ENCODE assay signal across 13 cellular contexts in the genomic region with DNA sequence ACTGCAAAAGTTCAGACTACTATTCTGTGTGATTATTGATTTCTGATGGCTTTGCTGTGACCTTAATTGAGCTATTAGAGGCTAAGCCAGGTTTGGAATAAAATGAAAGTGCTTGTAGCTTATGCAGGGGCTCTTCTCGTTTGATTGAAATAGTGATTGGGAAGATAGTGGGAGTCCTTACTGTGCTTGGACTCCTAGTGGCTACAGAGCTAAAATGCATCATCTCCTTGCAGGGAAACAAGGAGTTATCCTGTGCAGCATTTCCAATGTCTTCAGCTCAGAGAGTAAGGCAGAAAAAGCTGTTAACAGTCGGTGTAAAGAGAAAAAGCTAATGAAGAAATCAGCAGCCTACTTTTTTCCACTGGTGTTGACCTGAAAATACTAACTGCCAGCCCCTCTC.
DNase-seq lines count a peak whose midpoint lies in the region; ATAC-seq and TF ChIP-seq lines count a peak whose summit lies in the region.
"Had no signal": no experiment of that assay in that cellular context is flagged by ENCODE, and none has a peak within 500 bp of the region (broad histone marks: within the 10 kb centered on the region; RNA-seq: fewer than 3 reads in every experiment).

No MANE protein-coding gene starts in this region.

- no peak overlapping the region for H3K27ac Mint-ChIP-seq in endothelial cell (ENCODE audit: unreplicated experiment)
- H3K27ac Mint-ChIP-seq: CD8-positive, alpha-beta T cell; naive thymus-derived CD4-positive, alpha-beta T cell had no signal

- no peak overlapping the region for H3K27ac ChIP-seq in MM.1S (ENCODE audit: low read length)
- H3K27ac ChIP-seq: lower lobe of right lung had no signal

- H3F3A ChIP-seq in MM.1S (ENCODE audit: insufficient read depth, low read length) = no peaks in the 10 kb centered on the region

- DNase-seq in NCI-H82 (lab: John Stamatoyannopoulos, UW) = peak; percentile 15
- DNase-seq in NCI-H82 treated with DMSO at 0.1 percent for 48 hours (lab: John Stamatoyannopoulos, UW; ENCODE audit: unreplicated experiment) = no peak
- peak; percentile 9 for DNase-seq in OCI-M1 (lab: John Stamatoyannopoulos, UW)
- DNase-seq in endothelial cell (ENCODE audit: low spot score) = no peak
- DNase-seq in pons (ENCODE audit: low spot score) = peak; percentile 26
- DNase-seq in MM.1S = no peak
- DNase-seq in NCI-H446 (lab: John Stamatoyannopoulos, UW) = no peak
- DNase-seq: CD8-positive, alpha-beta T cell; lower lobe of right lung; naive thymus-derived CD4-positive, alpha-beta T cell; NCI-H1694; NCI-H510A had no signal

- TF ChIP-seq CTCF in endothelial cell (IDR thresholded peaks at IDR 0.05; ENCODE audit: unreplicated experiment) = peak; percentile 25
- no peak for TF ChIP-seq CTCF in MM.1S (IDR thresholded peaks at IDR 0.05; ENCODE audit: low read length)

- no peaks in the 10 kb centered on the region for H3K9me2 ChIP-seq in MM.1S (replicated peaks; ENCODE audit: insufficient read depth, low read length)

- no peaks in the 10 kb centered on the region for H3K27me3 ChIP-seq in MM.1S (replicated peaks; ENCODE audit: insufficient read depth, low read length)

- H3K4me3 ChIP-seq in MM.1S (ENCODE audit: low read length) = no peak overlapping the region
- H3K4me3 ChIP-seq: lower lobe of right lung had no signal

- no peaks in the 10 kb centered on the region for H3K36me3 Mint-ChIP-seq in endothelial cell (ENCODE audit: low read depth, unreplicated experiment)
- H3K36me3 Mint-ChIP-seq: CD8-positive, alpha-beta T cell; naive thymus-derived CD4-positive, alpha-beta T cell had no signal

- no peaks in the 10 kb centered on the region for H4K20me1 ChIP-seq in MM.1S (ENCODE audit: insufficient read depth, low read length)

- ATAC-seq in GM19455 (IDR thresholded peaks at IDR 0.05; ENCODE audit: unreplicated experiment) = no peak
- ATAC-seq: CD8-positive, alpha-beta T cell; lower lobe of right lung; naive thymus-derived CD4-positive, alpha-beta T cell had no signal

- peaks cover 2% of the 10 kb centered on the region for H3K27me3 Mint-ChIP-seq in endothelial cell (ENCODE audit: unreplicated experiment)

- no peaks in the 10 kb centered on the region for H3K4me1 Mint-ChIP-seq in endothelial cell (ENCODE audit: unreplicated experiment)
- H3K4me1 Mint-ChIP-seq: naive thymus-derived CD4-positive, alpha-beta T cell had no signal

- no peak overlapping the region for H3K4me3 Mint-ChIP-seq in endothelial cell (ENCODE audit: unreplicated experiment)
- H3K4me3 Mint-ChIP-seq: CD8-positive, alpha-beta T cell; naive thymus-derived CD4-positive, alpha-beta T cell had no signal

- H3K9ac ChIP-seq in MM.1S (ENCODE audit: low read length) = no peak overlapping the region

- no peaks in the 10 kb centered on the region for H3K9me3 ChIP-seq in MM.1S (replicated peaks; ENCODE audit: insufficient read depth, low read length)
- H3K9me3 ChIP-seq: lower lobe of right lung had no signal

- H3K4me1 ChIP-seq in MM.1S (ENCODE audit: low read length) = no peaks in the 10 kb centered on the region
- H3K4me1 ChIP-seq: lower lobe of right lung had no signal

- H3K9me3 Mint-ChIP-seq in endothelial cell (ENCODE audit: unreplicated experiment) = no peaks in the 10 kb centered on the region
- H3K9me3 Mint-ChIP-seq: CD8-positive, alpha-beta T cell had no signal

- H2AFZ ChIP-seq in MM.1S (ENCODE audit: low read length) = no peak overlapping the region

- no peaks in the 10 kb centered on the region for H3K79me2 ChIP-seq in MM.1S (ENCODE audit: low read length)

- no peaks in the 10 kb centered on the region for H3K36me3 ChIP-seq in MM.1S (replicated peaks; ENCODE audit: insufficient read depth, low read length)
- H3K36me3 ChIP-seq: lower lobe of right lung had no signal

- H3K4me2 ChIP-seq in MM.1S (ENCODE audit: low read depth, low read length) = no peak overlapping the region

Comparison
In these comparisons a context has a peak if more than half of its experiments do, and no peak if none do; other contexts are left out.
1. DNase-seq: peak in NCI-H82 (single experiment), OCI-M1 (single experiment) and pons (single experiment); none in NCI-H82 treated with DMSO at 0.1 percent for 48 hours (single experiment), endothelial cell (single experiment), MM.1S (single experiment) and NCI-H446 (0 of 2).